In genomic region chr11:118143661-118144185, GRCh38 we compare ENCODE assay signal across 30 cellular contexts. TPM values are rescaled to one million over a fixed set of nuclear protein-coding genes. Genes with fewer than 3 reads are reported as not detected.
"Had no signal": no experiment of that assay in that cellular context is flagged by ENCODE, and none has a peak within 500 bp of the region (broad histone marks: within the 10 kb centered on the region; RNA-seq: fewer than 3 reads in every experiment).

No MANE protein-coding gene starts in this region.

- H3K27me3 ChIP-seq: ascending aorta, Peyer's patch had no signal

- H3K9me3 Mint-ChIP-seq: activated B cell treated with CpG ODN at 0.5 μM for 24 hours; activated CD4-positive, alpha-beta T cell treated with anti-CD3 and anti-CD28 coated beads, Interleukin-2, amount 10 ng/mL, durations not matched to agents 24 days and 14 days; activated naive CD4-positive, alpha-beta T cell treated with anti-CD3 and anti-CD28 coated beads, Interleukin-2, amount 50 U/mL, for 72 hours; activated naive CD8-positive, alpha-beta T cell treated with anti-CD3 and anti-CD28 coated beads, Interleukin-2, amount 50 U/mL, for 24 hours; activated T-cell treated with anti-CD3 and anti-CD28 coated beads, Interleukin-2, amount 50 U/mL, for 24 hours; T-helper 1 cell treated with Interleukin-12 subunit alpha and Interleukin-12 subunit beta and Interleukin-4 antibody, amounts not matched to agents 30 μg/mL and 1 μg/mL, for 36 hours had no signal

- H3K9me3 ChIP-seq: ascending aorta, body of pancreas, Peyer's patch had no signal

- H3K4me3 Mint-ChIP-seq: activated B cell treated with CpG ODN at 0.5 μM for 24 hours; activated naive CD8-positive, alpha-beta T cell treated with anti-CD3 and anti-CD28 coated beads, Interleukin-2, amount 50 U/mL, for 24 hours; activated T-cell treated with anti-CD3 and anti-CD28 coated beads, Interleukin-2, amount 50 U/mL, for 24 hours had no signal

- DNase-seq: activated B cell treated with CpG ODN at 0.5 μM for 24 hours; activated CD4-positive, alpha-beta T cell treated with anti-CD3 and anti-CD28 coated beads for 1 hour; activated CD4-positive, alpha-beta T cell treated with anti-CD3 and anti-CD28 coated beads, Interleukin-2, amount 10 ng/mL, durations not matched to agents 24 days and 14 days; activated CD4-positive, alpha-beta T cell treated with anti-CD3 and anti-CD28 coated beads, Interleukin-2, amount 50 U/mL, for 48 hours; activated CD8-positive, alpha-beta memory T cell treated with anti-CD3 and anti-CD28 coated beads, Interleukin-2, amount 10 ng/mL, durations not matched to agents 7 days and 5 days; activated effector memory CD4-positive, alpha-beta T cell treated with anti-CD3 and anti-CD28 coated beads, Interleukin-2, amount 50 U/mL, for 16 hours; activated naive CD4-positive, alpha-beta T cell treated with Interleukin-2 at 50 U/mL for 16 hours; activated naive CD8-positive, alpha-beta T cell treated with anti-CD3 and anti-CD28 coated beads, Interleukin-2, amount 50 U/mL, for 24 hours; activated T-cell treated with anti-CD3 and anti-CD28 coated beads, Interleukin-2, amount 50 U/mL, for 24 hours; amniotic stem cell; body of pancreas; Karpas-422; MM.1S; NCI-H1436; NCI-H1694 treated with DMSO at 0.1 percent for 48 hours; NCI-H2029 treated with DMSO at 0.1 percent for 48 hours; NCI-H345; NCI-H510A; NCI-H526 treated with DMSO at 0.1 percent for 48 hours; NCI-H82; NK-92 treated with Interleukin-12 subunit alpha and Interleukin-12 subunit beta, amount 100 ng/mL, for 24 hours; Peyer's patch; SHP77 treated with DMSO at 0.1 percent for 48 hours; T-helper 9 cell had no signal

- H3K36me3 ChIP-seq: ascending aorta, Peyer's patch had no signal

- H3K27ac ChIP-seq: ascending aorta, body of pancreas, Peyer's patch, RWPE1 had no signal

- ATAC-seq: activated CD8-positive, alpha-beta memory T cell treated with anti-CD3 and anti-CD28 coated beads, Interleukin-2, amount 10 ng/mL, durations not matched to agents 7 days and 5 days; activated naive CD4-positive, alpha-beta T cell treated with anti-CD3 and anti-CD28 coated beads, Interleukin-2, amount 50 U/mL, for 72 hours; activated naive CD8-positive, alpha-beta T cell treated with anti-CD3 and anti-CD28 coated beads, Interleukin-2, amount 50 U/mL, for 24 hours; body of pancreas; K562 had no signal

- H3K4me3 ChIP-seq: ascending aorta, body of pancreas, K562, Peyer's patch had no signal

- H3K36me3 Mint-ChIP-seq: activated CD8-positive, alpha-beta memory T cell treated with anti-CD3 and anti-CD28 coated beads, Interleukin-2, amount 10 ng/mL, durations not matched to agents 7 days and 5 days; activated naive CD4-positive, alpha-beta T cell treated with anti-CD3 and anti-CD28 coated beads, Interleukin-2, amount 50 U/mL, for 72 hours had no signal

- FAIRE-seq: K562 had no signal

- H3K27ac Mint-ChIP-seq: activated B cell treated with CpG ODN at 0.5 μM for 24 hours; activated CD4-positive, alpha-beta T cell treated with anti-CD3 and anti-CD28 coated beads, Interleukin-2, amount 10 ng/mL, durations not matched to agents 24 days and 14 days; activated CD8-positive, alpha-beta memory T cell treated with anti-CD3 and anti-CD28 coated beads, Interleukin-2, amount 10 ng/mL, durations not matched to agents 7 days and 5 days; activated naive CD4-positive, alpha-beta T cell treated with anti-CD3 and anti-CD28 coated beads, Interleukin-2, amount 50 U/mL, for 72 hours; activated naive CD8-positive, alpha-beta T cell treated with anti-CD3 and anti-CD28 coated beads, Interleukin-2, amount 50 U/mL, for 24 hours; activated T-cell treated with anti-CD3 and anti-CD28 coated beads, Interleukin-2, amount 50 U/mL, for 24 hours; T-helper 1 cell treated with Interleukin-12 subunit alpha and Interleukin-12 subunit beta and Interleukin-4 antibody, amounts not matched to agents 30 μg/mL and 1 μg/mL, for 36 hours had no signal

RNA-seq across cellular contexts. Expression of gene SCN4B, which starts 8.9 kb away (rescaled TPM):
- total RNA-seq: activated B cell treated with CpG ODN at 0.5 μM for 24 hours, K562, SK-MEL-5 had no signal

RNA-seq across cellular contexts. Expression of gene SCN2B, which starts 32.7 kb away (rescaled TPM):
- total RNA-seq: activated B cell treated with CpG ODN at 0.5 μM for 24 hours; activated CD8-positive, alpha-beta memory T cell treated with anti-CD3 and anti-CD28 coated beads, Interleukin-2, amount 10 ng/mL, durations not matched to agents 7 days and 5 days; K562; SK-MEL-5 had no signal
- polyA plus RNA-seq: K562 had no signal

RNA-seq across cellular contexts. Expression of gene SMIM35, which starts 57.0 kb away (rescaled TPM):
- total RNA-seq: activated naive CD4-positive, alpha-beta T cell treated with anti-CD3 and anti-CD28 coated beads, Interleukin-2, amount 50 U/mL, for 72 hours; ascending aorta; body of pancreas; K562; Peyer's patch; SK-MEL-5 had no signal
